ENCODE assay signal across 40 cellular contexts in genomic region chr19:41839211-41839610, GRCh38. TPM values are rescaled to one million over a fixed set of nuclear protein-coding genes. Genes with fewer than 3 reads are reported as not detected.
"Had no signal": no experiment of that assay in that cellular context is flagged by ENCODE, and none has a peak within 500 bp of the region (broad histone marks: within the 10 kb centered on the region; RNA-seq: fewer than 3 reads in every experiment).

No MANE protein-coding gene starts in this region.

- H3K27ac Mint-ChIP-seq: activated CD4-positive, alpha-beta memory T cell treated with anti-CD3 and anti-CD28 coated beads for 36 hours; activated CD4-positive, alpha-beta T cell treated with anti-CD3 and anti-CD28 coated beads for 36 hours; activated CD4-positive, alpha-beta T cell treated with anti-CD3 and anti-CD28 coated beads, Interleukin-2, amount 10 ng/mL, durations not matched to agents 24 days and 14 days; activated CD8-positive, alpha-beta memory T cell treated with anti-CD3 and anti-CD28 coated beads, Interleukin-2, amount 10 ng/mL, durations not matched to agents 7 days and 5 days; activated CD8-positive, alpha-beta T cell treated with anti-CD3 and anti-CD28 coated beads, Interleukin-2, amount 10 ng/mL, durations not matched to agents 7 days and 5 days; activated naive CD4-positive, alpha-beta T cell treated with anti-CD3 and anti-CD28 coated beads for 36 hours; activated naive CD4-positive, alpha-beta T cell treated with anti-CD3 and anti-CD28 coated beads, Interleukin-2, amount 50 U/mL, for 24 hours; activated naive CD8-positive, alpha-beta T cell treated with anti-CD3 and anti-CD28 coated beads for 36 hours; activated naive CD8-positive, alpha-beta T cell treated with anti-CD3 and anti-CD28 coated beads, Interleukin-2, amount 50 U/mL, for 24 hours; activated T-helper 1 cell treated with anti-CD3 and anti-CD28 coated beads, Interleukin-12 subunit alpha, Interleukin-12 subunit beta, Interleukin-2, Interleukin-4 antibody, amounts not matched to agents 30 ng/mL and 10 ng/mL and 1 ng/mL, durations not matched to agents 14 hours and 24 hours and 36 hours; activated T-helper 2 cell treated with anti-CD3 and anti-CD28 coated beads, Interferon-gamma antibody, Interleukin-2, Interleukin-4, amounts not matched to agents 10 μg/mL and 5 μg/mL and 100 μg/mL, durations not matched to agents 14 hours and 24 hours and 36 hours had no signal

- H3K9me3 Mint-ChIP-seq: activated CD4-positive, alpha-beta memory T cell treated with anti-CD3 and anti-CD28 coated beads for 36 hours; activated CD4-positive, alpha-beta T cell treated with anti-CD3 and anti-CD28 coated beads, Interleukin-2, amount 10 ng/mL, durations not matched to agents 24 days and 14 days; activated naive CD4-positive, alpha-beta T cell treated with anti-CD3 and anti-CD28 coated beads for 36 hours; activated naive CD4-positive, alpha-beta T cell treated with anti-CD3 and anti-CD28 coated beads, Interleukin-2, amount 50 U/mL, for 24 hours; activated naive CD8-positive, alpha-beta T cell treated with anti-CD3 and anti-CD28 coated beads for 36 hours; activated naive CD8-positive, alpha-beta T cell treated with anti-CD3 and anti-CD28 coated beads, Interleukin-2, amount 50 U/mL, for 24 hours; activated T-helper 1 cell treated with anti-CD3 and anti-CD28 coated beads, Interleukin-12 subunit alpha, Interleukin-12 subunit beta, Interleukin-2, Interleukin-4 antibody, amounts not matched to agents 30 ng/mL and 10 ng/mL and 1 ng/mL, durations not matched to agents 14 hours and 24 hours and 36 hours; activated T-helper 2 cell treated with anti-CD3 and anti-CD28 coated beads, Interferon-gamma antibody, Interleukin-2, Interleukin-4, amounts not matched to agents 10 μg/mL and 5 μg/mL and 100 μg/mL, durations not matched to agents 14 hours and 24 hours and 36 hours had no signal

- H3K4me3 ChIP-seq: adrenal gland, body of pancreas, cardiac muscle cell, colonic mucosa, esophagus squamous epithelium, gastroesophageal sphincter, heart right ventricle had no signal

- H3K27ac ChIP-seq: adrenal gland, body of pancreas, cardiac muscle cell, colonic mucosa, epithelial cell of prostate, esophagus squamous epithelium, gastroesophageal sphincter, heart right ventricle had no signal

- FAIRE-seq: endometrium, endothelial cell of umbilical vein had no signal

- H3K36me3 ChIP-seq: adrenal gland, cardiac muscle cell, colonic mucosa, esophagus squamous epithelium, gastroesophageal sphincter, heart right ventricle had no signal

- H3K4me1 ChIP-seq: adrenal gland, body of pancreas, colonic mucosa, esophagus squamous epithelium, gastroesophageal sphincter, heart right ventricle had no signal

- DNase-seq: activated CD4-positive, alpha-beta memory T cell treated with anti-CD3 and anti-CD28 coated beads for 36 hours; activated CD4-positive, alpha-beta T cell treated with anti-CD3 and anti-CD28 coated beads for 36 hours; activated CD4-positive, alpha-beta T cell treated with anti-CD3 and anti-CD28 coated beads, Interleukin-2, amount 10 ng/mL, durations not matched to agents 24 days and 14 days; activated CD4-positive, CD25-positive, alpha-beta regulatory T cell; activated CD4-positive, CD25-positive, alpha-beta regulatory T cell treated with anti-CD3 and anti-CD28 coated beads, Interleukin-2, amount 50 U/mL, for 72 hours; activated CD8-positive, alpha-beta memory T cell treated with anti-CD3 and anti-CD28 coated beads, Interleukin-2, amount 10 ng/mL, durations not matched to agents 7 days and 5 days; activated CD8-positive, alpha-beta memory T cell treated with anti-CD3 and anti-CD28 coated beads, Interleukin-2, amount 50 U/mL, for 4 hours; activated CD8-positive, alpha-beta T cell treated with anti-CD3 and anti-CD28 coated beads, Interleukin-2, amount 10 ng/mL, durations not matched to agents 7 days and 5 days; activated effector memory CD4-positive, alpha-beta T cell treated with anti-CD3 and anti-CD28 coated beads, Interleukin-2, amount 50 U/mL, for 16 hours; activated naive CD4-positive, alpha-beta T cell treated with anti-CD3 and anti-CD28 coated beads for 36 hours; activated naive CD8-positive, alpha-beta T cell treated with anti-CD3 and anti-CD28 coated beads for 36 hours; activated naive CD8-positive, alpha-beta T cell treated with anti-CD3 and anti-CD28 coated beads, Interleukin-2, amount 50 U/mL, for 24 hours; activated T-cell treated with anti-CD3 and anti-CD28 coated beads, Interleukin-2, amount 50 U/mL, for 1 hour; activated T-cell treated with anti-CD3 and anti-CD28 coated beads, Interleukin-2, amount 50 U/mL, for 48 hours; adrenal gland; amygdala; aorta; body of pancreas; central memory CD4-positive, alpha-beta T cell; cerebellar nuclear complex; colonic mucosa; effector CD8-positive, alpha-beta T cell; esophagus squamous epithelium; foreskin melanocyte; heart right ventricle; T-helper 2 cell had no signal

- ATAC-seq: activated CD4-positive, alpha-beta T cell treated with anti-CD3 and anti-CD28 coated beads for 36 hours; activated CD8-positive, alpha-beta memory T cell treated with anti-CD3 and anti-CD28 coated beads, Interleukin-2, amount 10 ng/mL, durations not matched to agents 7 days and 5 days; activated CD8-positive, alpha-beta T cell treated with anti-CD3 and anti-CD28 coated beads, Interleukin-2, amount 10 ng/mL, durations not matched to agents 7 days and 5 days; activated naive CD8-positive, alpha-beta T cell treated with anti-CD3 and anti-CD28 coated beads, Interleukin-2, amount 50 U/mL, for 24 hours; body of pancreas; gastroesophageal sphincter; heart right ventricle had no signal

- H3K4me1 Mint-ChIP-seq: activated CD4-positive, alpha-beta T cell treated with anti-CD3 and anti-CD28 coated beads for 36 hours; activated CD4-positive, alpha-beta T cell treated with anti-CD3 and anti-CD28 coated beads, Interleukin-2, amount 10 ng/mL, durations not matched to agents 24 days and 14 days; activated CD8-positive, alpha-beta memory T cell treated with anti-CD3 and anti-CD28 coated beads, Interleukin-2, amount 10 ng/mL, durations not matched to agents 7 days and 5 days; activated naive CD4-positive, alpha-beta T cell treated with anti-CD3 and anti-CD28 coated beads, Interleukin-2, amount 50 U/mL, for 24 hours; activated naive CD8-positive, alpha-beta T cell treated with anti-CD3 and anti-CD28 coated beads for 36 hours; activated naive CD8-positive, alpha-beta T cell treated with anti-CD3 and anti-CD28 coated beads, Interleukin-2, amount 50 U/mL, for 24 hours had no signal

- H3K36me3 Mint-ChIP-seq: activated CD4-positive, alpha-beta memory T cell treated with anti-CD3 and anti-CD28 coated beads for 36 hours; activated CD8-positive, alpha-beta memory T cell treated with anti-CD3 and anti-CD28 coated beads, Interleukin-2, amount 10 ng/mL, durations not matched to agents 7 days and 5 days; activated naive CD4-positive, alpha-beta T cell treated with anti-CD3 and anti-CD28 coated beads, Interleukin-2, amount 50 U/mL, for 24 hours; activated naive CD8-positive, alpha-beta T cell treated with anti-CD3 and anti-CD28 coated beads for 36 hours had no signal

- H3K27me3 ChIP-seq: body of pancreas, cardiac muscle cell, colonic mucosa had no signal

- H3K9me3 ChIP-seq: adrenal gland, body of pancreas, colonic mucosa, esophagus squamous epithelium, gastroesophageal sphincter, heart right ventricle had no signal

- H3K4me3 Mint-ChIP-seq: activated CD4-positive, alpha-beta memory T cell treated with anti-CD3 and anti-CD28 coated beads for 36 hours; activated CD4-positive, alpha-beta T cell treated with anti-CD3 and anti-CD28 coated beads for 36 hours; activated CD4-positive, alpha-beta T cell treated with anti-CD3 and anti-CD28 coated beads, Interleukin-2, amount 10 ng/mL, durations not matched to agents 24 days and 14 days; activated CD8-positive, alpha-beta memory T cell treated with anti-CD3 and anti-CD28 coated beads, Interleukin-2, amount 10 ng/mL, durations not matched to agents 7 days and 5 days; activated CD8-positive, alpha-beta T cell treated with anti-CD3 and anti-CD28 coated beads, Interleukin-2, amount 10 ng/mL, durations not matched to agents 7 days and 5 days; activated naive CD4-positive, alpha-beta T cell treated with anti-CD3 and anti-CD28 coated beads for 36 hours; activated naive CD4-positive, alpha-beta T cell treated with anti-CD3 and anti-CD28 coated beads, Interleukin-2, amount 50 U/mL, for 24 hours; activated naive CD8-positive, alpha-beta T cell treated with anti-CD3 and anti-CD28 coated beads for 36 hours; activated naive CD8-positive, alpha-beta T cell treated with anti-CD3 and anti-CD28 coated beads, Interleukin-2, amount 50 U/mL, for 24 hours; activated T-helper 1 cell treated with anti-CD3 and anti-CD28 coated beads, Interleukin-12 subunit alpha, Interleukin-12 subunit beta, Interleukin-2, Interleukin-4 antibody, amounts not matched to agents 30 ng/mL and 10 ng/mL and 1 ng/mL, durations not matched to agents 14 hours and 24 hours and 36 hours had no signal

RNA-seq across cellular contexts. Expression of gene LYPD4, which starts 5.3 kb away (rescaled TPM):
- total RNA-seq: activated CD4-positive, alpha-beta memory T cell treated with anti-CD3 and anti-CD28 coated beads for 36 hours; activated CD4-positive, alpha-beta T cell treated with anti-CD3 and anti-CD28 coated beads for 36 hours; activated CD4-positive, alpha-beta T cell treated with anti-CD3 and anti-CD28 coated beads, Interleukin-2, amount 10 ng/mL, durations not matched to agents 24 days and 14 days; activated CD8-positive, alpha-beta memory T cell treated with anti-CD3 and anti-CD28 coated beads for 36 hours; activated CD8-positive, alpha-beta memory T cell treated with anti-CD3 and anti-CD28 coated beads, Interleukin-2, amount 10 ng/mL, durations not matched to agents 7 days and 5 days; activated CD8-positive, alpha-beta T cell treated with anti-CD3 and anti-CD28 coated beads, Interleukin-2, amount 10 ng/mL, durations not matched to agents 7 days and 5 days; activated naive CD4-positive, alpha-beta T cell treated with anti-CD3 and anti-CD28 coated beads for 36 hours; activated naive CD8-positive, alpha-beta T cell treated with anti-CD3 and anti-CD28 coated beads for 36 hours; activated T-helper 1 cell treated with anti-CD3 and anti-CD28 coated beads, Interleukin-12 subunit alpha, Interleukin-12 subunit beta, Interleukin-2, Interleukin-4 antibody, amounts not matched to agents 30 ng/mL and 10 ng/mL and 1 ng/mL, durations not matched to agents 14 hours and 24 hours and 36 hours; activated T-helper 2 cell treated with anti-CD3 and anti-CD28 coated beads, Interferon-gamma antibody, Interleukin-2, Interleukin-4, amounts not matched to agents 10 μg/mL and 5 μg/mL and 100 μg/mL, durations not matched to agents 14 hours and 24 hours and 36 hours; adrenal gland; aorta; body of pancreas; cardiac muscle cell; colonic mucosa; dermis microvascular lymphatic vessel endothelial cell; endothelial cell of umbilical vein; esophagus squamous epithelium; fibroblast of lung; fibroblast of villous mesenchyme; gastroesophageal sphincter; glomerular endothelial cell; heart right ventricle had no signal
- polyA plus RNA-seq: aorta, cardiac muscle cell, endothelial cell of umbilical vein, esophagus, fibroblast of lung, heart right ventricle had no signal

RNA-seq across cellular contexts. Expression of gene DMRTC2, which starts 5.6 kb away (rescaled TPM):
- total RNA-seq: activated CD4-positive, alpha-beta memory T cell treated with anti-CD3 and anti-CD28 coated beads for 36 hours; activated CD4-positive, alpha-beta T cell treated with anti-CD3 and anti-CD28 coated beads for 36 hours; activated CD4-positive, alpha-beta T cell treated with anti-CD3 and anti-CD28 coated beads, Interleukin-2, amount 10 ng/mL, durations not matched to agents 24 days and 14 days; activated CD8-positive, alpha-beta memory T cell treated with anti-CD3 and anti-CD28 coated beads for 36 hours; activated CD8-positive, alpha-beta memory T cell treated with anti-CD3 and anti-CD28 coated beads, Interleukin-2, amount 10 ng/mL, durations not matched to agents 7 days and 5 days; activated CD8-positive, alpha-beta T cell treated with anti-CD3 and anti-CD28 coated beads, Interleukin-2, amount 10 ng/mL, durations not matched to agents 7 days and 5 days; activated naive CD4-positive, alpha-beta T cell treated with anti-CD3 and anti-CD28 coated beads for 36 hours; activated naive CD8-positive, alpha-beta T cell treated with anti-CD3 and anti-CD28 coated beads for 36 hours; activated T-helper 1 cell treated with anti-CD3 and anti-CD28 coated beads, Interleukin-12 subunit alpha, Interleukin-12 subunit beta, Interleukin-2, Interleukin-4 antibody, amounts not matched to agents 30 ng/mL and 10 ng/mL and 1 ng/mL, durations not matched to agents 14 hours and 24 hours and 36 hours; activated T-helper 2 cell treated with anti-CD3 and anti-CD28 coated beads, Interferon-gamma antibody, Interleukin-2, Interleukin-4, amounts not matched to agents 10 μg/mL and 5 μg/mL and 100 μg/mL, durations not matched to agents 14 hours and 24 hours and 36 hours; adrenal gland; aorta; body of pancreas; cardiac muscle cell; colonic mucosa; dermis microvascular lymphatic vessel endothelial cell; endothelial cell of umbilical vein; esophagus squamous epithelium; fibroblast of lung; fibroblast of villous mesenchyme; gastroesophageal sphincter; glomerular endothelial cell; heart right ventricle had no signal
- polyA plus RNA-seq: adrenal gland, aorta, cardiac muscle cell, endothelial cell of umbilical vein, fibroblast of lung, heart right ventricle had no signal

RNA-seq across cellular contexts. Expression of gene CD79A, which starts 37.9 kb away (rescaled TPM):
- total RNA-seq: body of pancreas, cardiac muscle cell, endothelial cell of umbilical vein, fibroblast of villous mesenchyme had no signal

RNA-seq across cellular contexts. Expression of gene CEACAM3, which starts 42.8 kb away (rescaled TPM):
- total RNA-seq: activated CD4-positive, alpha-beta memory T cell treated with anti-CD3 and anti-CD28 coated beads for 36 hours; activated CD4-positive, alpha-beta T cell treated with anti-CD3 and anti-CD28 coated beads for 36 hours; activated CD4-positive, alpha-beta T cell treated with anti-CD3 and anti-CD28 coated beads, Interleukin-2, amount 10 ng/mL, durations not matched to agents 24 days and 14 days; activated CD8-positive, alpha-beta memory T cell treated with anti-CD3 and anti-CD28 coated beads for 36 hours; activated CD8-positive, alpha-beta memory T cell treated with anti-CD3 and anti-CD28 coated beads, Interleukin-2, amount 10 ng/mL, durations not matched to agents 7 days and 5 days; activated CD8-positive, alpha-beta T cell treated with anti-CD3 and anti-CD28 coated beads, Interleukin-2, amount 10 ng/mL, durations not matched to agents 7 days and 5 days; activated naive CD4-positive, alpha-beta T cell treated with anti-CD3 and anti-CD28 coated beads for 36 hours; activated naive CD8-positive, alpha-beta T cell treated with anti-CD3 and anti-CD28 coated beads for 36 hours; activated T-helper 1 cell treated with anti-CD3 and anti-CD28 coated beads, Interleukin-12 subunit alpha, Interleukin-12 subunit beta, Interleukin-2, Interleukin-4 antibody, amounts not matched to agents 30 ng/mL and 10 ng/mL and 1 ng/mL, durations not matched to agents 14 hours and 24 hours and 36 hours; activated T-helper 2 cell treated with anti-CD3 and anti-CD28 coated beads, Interferon-gamma antibody, Interleukin-2, Interleukin-4, amounts not matched to agents 10 μg/mL and 5 μg/mL and 100 μg/mL, durations not matched to agents 14 hours and 24 hours and 36 hours; body of pancreas; cardiac muscle cell; dermis microvascular lymphatic vessel endothelial cell; endothelial cell of umbilical vein; fibroblast of lung; fibroblast of villous mesenchyme; glomerular endothelial cell had no signal
- polyA plus RNA-seq: aorta, cardiac muscle cell, endothelial cell of umbilical vein, fibroblast of lung, heart right ventricle had no signal
